1 cellular context compared by ENCODE assay signal in the genomic region with DNA sequence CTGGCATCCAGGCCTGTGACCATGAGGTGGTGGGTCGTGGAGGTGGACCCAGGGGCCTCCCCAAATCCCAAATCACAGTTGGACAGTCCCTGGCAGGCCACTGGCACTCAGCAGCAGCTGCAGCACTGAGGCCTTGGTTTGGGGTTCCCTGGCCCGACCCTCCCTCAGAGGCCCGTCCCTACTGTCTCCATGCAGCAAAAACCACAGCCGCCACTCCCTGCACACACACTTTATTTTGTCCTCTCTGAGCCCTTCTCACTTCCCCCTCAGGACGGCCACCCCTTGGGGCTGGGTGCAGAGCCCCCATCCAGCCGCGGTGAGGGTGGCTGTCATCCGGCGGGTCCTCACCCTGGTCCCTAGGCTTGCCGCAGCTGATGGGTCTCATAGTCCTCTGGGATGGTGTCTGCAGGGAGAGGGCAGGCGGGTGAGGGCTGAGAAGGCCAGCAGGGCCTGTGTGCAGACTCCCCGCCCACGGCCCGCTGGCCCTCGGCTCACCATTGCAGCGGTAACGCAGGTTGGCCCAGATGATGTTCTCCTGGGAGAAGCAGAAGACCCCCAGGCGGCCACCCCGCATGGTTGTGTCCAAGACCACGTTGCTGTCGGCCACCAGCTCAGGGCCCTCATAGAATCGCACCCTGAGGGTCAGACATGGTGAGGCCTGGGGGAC.
TF ChIP-seq lines count a peak whose summit lies in the region.

No MANE protein-coding gene starts in this region.

TF ChIP-seq in H1, 55 proteins besides CTCF, POLR2A, EP300 and RAD21:
- TF ChIP-seq KDM1A (IDR thresholded peaks at IDR 0.05; ENCODE audit: borderline replicate concordance, low read length) (no peak), SRF (IDR thresholded peaks at IDR 0.05; ENCODE audit: low read depth, low read length) (no peak), HDAC2 (IDR thresholded peaks at IDR 0.05; ENCODE audit: borderline replicate concordance in 1 of 2, low read depth in 2 of 2, low read length in 2 of 2) (no peak), NRF1 (IDR thresholded peaks at IDR 0.05; ENCODE audit: low read depth, low read length) (no peak), CHD2 (IDR thresholded peaks at IDR 0.05; ENCODE audit: low read length) (no peak), NANOG (IDR thresholded peaks at IDR 0.05; ENCODE audit: insufficient read depth, low read depth, low read length, poor library complexity, severe bottlenecking) (no peak), SAP30 (IDR thresholded peaks at IDR 0.05; ENCODE audit: insufficient read depth, insufficient replicate concordance, low read length) (no peak), POU5F1 (IDR thresholded peaks at IDR 0.05; ENCODE audit: low read depth, low read length) (no peak), FOSL1 (IDR thresholded peaks at IDR 0.05; ENCODE audit: insufficient read depth, low read depth, low read length) (no peak), JUND (IDR thresholded peaks at IDR 0.05; ENCODE audit: low read length) (no peak), TCF12 (IDR thresholded peaks at IDR 0.05; ENCODE audit: low read depth, low read length) (no peak), RFX5 (IDR thresholded peaks at IDR 0.05; ENCODE audit: borderline replicate concordance, low read depth, low read length) (no peak), CBX8 (IDR thresholded peaks at IDR 0.05; ENCODE audit: borderline replicate concordance, low read depth, low read length) (no peak)
- TF ChIP-seq, protein P1, sequence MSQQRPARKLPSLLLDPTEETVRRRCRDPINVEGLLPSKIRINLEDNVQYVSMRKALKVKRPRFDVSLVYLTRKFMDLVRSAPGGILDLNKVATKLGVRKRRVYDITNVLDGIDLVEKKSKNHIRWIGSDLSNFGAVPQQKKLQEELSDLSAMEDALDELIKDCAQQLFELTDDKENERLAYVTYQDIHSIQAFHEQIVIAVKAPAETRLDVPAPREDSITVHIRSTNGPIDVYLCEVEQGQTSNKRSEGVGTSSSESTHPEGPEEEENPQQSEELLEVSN (IDR thresholded peaks at IDR 0.05): no peak
- TF ChIP-seq, protein P2, sequence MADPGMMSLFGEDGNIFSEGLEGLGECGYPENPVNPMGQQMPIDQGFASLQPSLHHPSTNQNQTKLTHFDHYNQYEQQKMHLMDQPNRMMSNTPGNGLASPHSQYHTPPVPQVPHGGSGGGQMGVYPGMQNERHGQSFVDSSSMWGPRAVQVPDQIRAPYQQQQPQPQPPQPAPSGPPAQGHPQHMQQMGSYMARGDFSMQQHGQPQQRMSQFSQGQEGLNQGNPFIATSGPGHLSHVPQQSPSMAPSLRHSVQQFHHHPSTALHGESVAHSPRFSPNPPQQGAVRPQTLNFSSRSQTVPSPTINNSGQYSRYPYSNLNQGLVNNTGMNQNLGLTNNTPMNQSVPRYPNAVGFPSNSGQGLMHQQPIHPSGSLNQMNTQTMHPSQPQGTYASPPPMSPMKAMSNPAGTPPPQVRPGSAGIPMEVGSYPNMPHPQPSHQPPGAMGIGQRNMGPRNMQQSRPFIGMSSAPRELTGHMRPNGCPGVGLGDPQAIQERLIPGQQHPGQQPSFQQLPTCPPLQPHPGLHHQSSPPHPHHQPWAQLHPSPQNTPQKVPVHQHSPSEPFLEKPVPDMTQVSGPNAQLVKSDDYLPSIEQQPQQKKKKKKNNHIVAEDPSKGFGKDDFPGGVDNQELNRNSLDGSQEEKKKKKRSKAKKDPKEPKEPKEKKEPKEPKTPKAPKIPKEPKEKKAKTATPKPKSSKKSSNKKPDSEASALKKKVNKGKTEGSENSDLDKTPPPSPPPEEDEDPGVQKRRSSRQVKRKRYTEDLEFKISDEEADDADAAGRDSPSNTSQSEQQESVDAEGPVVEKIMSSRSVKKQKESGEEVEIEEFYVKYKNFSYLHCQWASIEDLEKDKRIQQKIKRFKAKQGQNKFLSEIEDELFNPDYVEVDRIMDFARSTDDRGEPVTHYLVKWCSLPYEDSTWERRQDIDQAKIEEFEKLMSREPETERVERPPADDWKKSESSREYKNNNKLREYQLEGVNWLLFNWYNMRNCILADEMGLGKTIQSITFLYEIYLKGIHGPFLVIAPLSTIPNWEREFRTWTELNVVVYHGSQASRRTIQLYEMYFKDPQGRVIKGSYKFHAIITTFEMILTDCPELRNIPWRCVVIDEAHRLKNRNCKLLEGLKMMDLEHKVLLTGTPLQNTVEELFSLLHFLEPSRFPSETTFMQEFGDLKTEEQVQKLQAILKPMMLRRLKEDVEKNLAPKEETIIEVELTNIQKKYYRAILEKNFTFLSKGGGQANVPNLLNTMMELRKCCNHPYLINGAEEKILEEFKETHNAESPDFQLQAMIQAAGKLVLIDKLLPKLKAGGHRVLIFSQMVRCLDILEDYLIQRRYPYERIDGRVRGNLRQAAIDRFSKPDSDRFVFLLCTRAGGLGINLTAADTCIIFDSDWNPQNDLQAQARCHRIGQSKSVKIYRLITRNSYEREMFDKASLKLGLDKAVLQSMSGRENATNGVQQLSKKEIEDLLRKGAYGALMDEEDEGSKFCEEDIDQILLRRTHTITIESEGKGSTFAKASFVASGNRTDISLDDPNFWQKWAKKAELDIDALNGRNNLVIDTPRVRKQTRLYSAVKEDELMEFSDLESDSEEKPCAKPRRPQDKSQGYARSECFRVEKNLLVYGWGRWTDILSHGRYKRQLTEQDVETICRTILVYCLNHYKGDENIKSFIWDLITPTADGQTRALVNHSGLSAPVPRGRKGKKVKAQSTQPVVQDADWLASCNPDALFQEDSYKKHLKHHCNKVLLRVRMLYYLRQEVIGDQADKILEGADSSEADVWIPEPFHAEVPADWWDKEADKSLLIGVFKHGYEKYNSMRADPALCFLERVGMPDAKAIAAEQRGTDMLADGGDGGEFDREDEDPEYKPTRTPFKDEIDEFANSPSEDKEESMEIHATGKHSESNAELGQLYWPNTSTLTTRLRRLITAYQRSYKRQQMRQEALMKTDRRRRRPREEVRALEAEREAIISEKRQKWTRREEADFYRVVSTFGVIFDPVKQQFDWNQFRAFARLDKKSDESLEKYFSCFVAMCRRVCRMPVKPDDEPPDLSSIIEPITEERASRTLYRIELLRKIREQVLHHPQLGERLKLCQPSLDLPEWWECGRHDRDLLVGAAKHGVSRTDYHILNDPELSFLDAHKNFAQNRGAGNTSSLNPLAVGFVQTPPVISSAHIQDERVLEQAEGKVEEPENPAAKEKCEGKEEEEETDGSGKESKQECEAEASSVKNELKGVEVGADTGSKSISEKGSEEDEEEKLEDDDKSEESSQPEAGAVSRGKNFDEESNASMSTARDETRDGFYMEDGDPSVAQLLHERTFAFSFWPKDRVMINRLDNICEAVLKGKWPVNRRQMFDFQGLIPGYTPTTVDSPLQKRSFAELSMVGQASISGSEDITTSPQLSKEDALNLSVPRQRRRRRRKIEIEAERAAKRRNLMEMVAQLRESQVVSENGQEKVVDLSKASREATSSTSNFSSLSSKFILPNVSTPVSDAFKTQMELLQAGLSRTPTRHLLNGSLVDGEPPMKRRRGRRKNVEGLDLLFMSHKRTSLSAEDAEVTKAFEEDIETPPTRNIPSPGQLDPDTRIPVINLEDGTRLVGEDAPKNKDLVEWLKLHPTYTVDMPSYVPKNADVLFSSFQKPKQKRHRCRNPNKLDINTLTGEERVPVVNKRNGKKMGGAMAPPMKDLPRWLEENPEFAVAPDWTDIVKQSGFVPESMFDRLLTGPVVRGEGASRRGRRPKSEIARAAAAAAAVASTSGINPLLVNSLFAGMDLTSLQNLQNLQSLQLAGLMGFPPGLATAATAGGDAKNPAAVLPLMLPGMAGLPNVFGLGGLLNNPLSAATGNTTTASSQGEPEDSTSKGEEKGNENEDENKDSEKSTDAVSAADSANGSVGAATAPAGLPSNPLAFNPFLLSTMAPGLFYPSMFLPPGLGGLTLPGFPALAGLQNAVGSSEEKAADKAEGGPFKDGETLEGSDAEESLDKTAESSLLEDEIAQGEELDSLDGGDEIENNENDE (IDR thresholded peaks at IDR 0.05; ENCODE audit: insufficient replicate concordance, low read length): no peak
TF ChIP-seq in H1: peak in this region for 0.
